In the genomic region with DNA sequence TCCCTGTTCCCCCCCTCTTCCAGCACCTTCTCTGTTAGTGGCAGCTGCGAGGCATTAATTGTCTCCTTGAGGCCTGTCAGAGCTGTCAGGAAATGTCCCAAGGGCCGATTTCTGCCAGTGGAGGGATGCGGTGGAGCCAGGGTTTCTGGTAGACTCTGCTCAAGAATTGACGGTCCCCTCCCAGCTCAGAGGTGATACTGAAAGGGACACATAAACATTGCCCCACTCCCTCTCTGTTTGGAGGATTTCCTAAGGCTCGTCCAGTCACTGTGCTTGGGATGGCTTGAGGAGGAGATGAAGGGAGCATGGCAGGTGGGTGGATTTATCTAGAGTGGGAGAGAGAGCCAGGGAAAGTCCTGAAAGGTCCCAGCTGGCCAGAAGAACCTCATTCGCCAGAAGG, we compare ENCODE assay signal across 24 cellular contexts.
"Had no signal": no experiment of that assay in that cellular context is flagged by ENCODE, and none has a peak within 500 bp of the region (broad histone marks: within the 10 kb centered on the region; RNA-seq: fewer than 3 reads in every experiment).

No MANE protein-coding gene starts in this region.

- H3K4me3 ChIP-seq: breast epithelium, coronary artery, hepatocyte, left ventricle myocardium inferior, pancreas, psoas muscle, skin epidermis, tibial artery had no signal

- H3K9me3 ChIP-seq: breast epithelium, left ventricle myocardium inferior, neutrophil, pancreas, psoas muscle, tibial artery had no signal

- H3K27me3 ChIP-seq: breast epithelium, pancreas, tibial artery had no signal

- H3K4me1 ChIP-seq: breast epithelium, foreskin keratinocyte, left ventricle myocardium inferior, pancreas, psoas muscle, tibial artery had no signal

- ATAC-seq: foreskin keratinocyte; natural killer cell; psoas muscle; stimulated activated effector memory CD8-positive, alpha-beta T cell treated with anti-CD3 and anti-CD28 coated beads, Interleukin-12 subunit alpha, Interleukin-12 subunit beta, amount 100 ng/mL, for 72 hours; stimulated activated naive CD8-positive, alpha-beta T cell treated with anti-CD3 and anti-CD28 coated beads, Interleukin-15, amount 100 ng/mL, for 72 hours had no signal

- H3K27ac ChIP-seq: breast epithelium, coronary artery, foreskin keratinocyte, hepatocyte, left ventricle myocardium inferior, neutrophil, pancreas, psoas muscle, skin epidermis, tibial artery, VCaP had no signal

- H3K36me3 ChIP-seq: breast epithelium, left ventricle myocardium inferior, neutrophil, pancreas, tibial artery had no signal

- DNase-seq: activated CD4-positive, alpha-beta T cell treated with anti-CD3 and anti-CD28 coated beads, Interleukin-2, amount 50 U/mL, for 1 hour; activated CD4-positive, CD25-positive, alpha-beta regulatory T cell treated with anti-CD3 and anti-CD28 coated beads, Interleukin-2, amount 50 U/mL, for 72 hours; activated naive CD8-positive, alpha-beta T cell treated with anti-CD3 and anti-CD28 coated beads for 36 hours; activated T-cell treated with anti-CD3 and anti-CD28 coated beads, Interleukin-2, amount 50 U/mL, for 1 hour; cerebellar nuclear complex; erythroblast; foreskin keratinocyte; immature natural killer cell; left ventricle myocardium inferior; mammary epithelial cell; natural killer cell; pancreas; psoas muscle; right cardiac atrium; stimulated activated CD4-positive, alpha-beta T cell treated with anti-CD3 and anti-CD28 coated beads, Interleukin-1b, Interleukin-23, amount 100 ng/mL, for 48 hours; stimulated activated naive CD8-positive, alpha-beta T cell treated with anti-CD3 and anti-CD28 coated beads, Interleukin-15, amount 100 ng/mL, for 72 hours; tibial artery had no signal
